Comparison of ENCODE assay signal across 1 cellular context in the genomic region with DNA sequence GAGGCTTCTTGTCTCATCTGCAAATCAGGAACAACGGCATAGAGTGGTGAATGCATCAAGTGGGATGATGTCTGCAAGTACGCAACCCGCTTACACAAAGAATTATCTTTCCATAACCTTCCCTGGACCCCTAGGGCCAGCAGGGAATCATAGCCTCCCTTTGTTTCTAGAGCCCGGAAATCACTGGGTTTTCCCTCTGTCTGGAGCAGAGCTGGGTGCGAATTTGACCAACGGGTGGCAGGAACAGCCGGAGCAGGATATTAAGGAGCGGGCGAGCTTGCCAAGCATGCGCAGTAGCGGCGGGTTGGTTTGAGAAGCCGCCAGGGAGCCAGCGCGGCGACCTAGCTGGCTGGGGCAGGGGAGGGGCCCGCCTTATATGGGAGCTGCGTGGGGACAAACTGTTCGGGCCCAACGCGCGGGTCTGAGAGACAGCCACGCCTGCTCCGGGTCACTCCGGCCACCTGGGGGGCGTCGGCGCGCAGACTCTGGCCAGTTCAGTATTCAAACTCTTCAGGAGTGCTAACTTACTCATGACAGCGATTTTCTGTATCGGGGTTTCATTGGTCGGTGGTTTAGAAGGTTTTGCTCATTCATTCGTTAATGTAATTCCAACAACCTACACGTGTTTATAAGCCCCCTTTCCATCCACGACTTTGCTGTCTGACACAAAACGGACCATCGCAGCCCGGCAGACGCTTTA.
TF ChIP-seq lines count a peak whose summit lies in the region.

No MANE protein-coding gene starts in this region.

TF ChIP-seq in K562, 482 proteins besides CTCF, POLR2A, EP300 and RAD21 (continued from another document and continues in another):
- TF ChIP-seq MAZ (CRISPR knock-in tag; conservative IDR thresholded peaks at IDR 0.05 in 1 of 2, IDR thresholded peaks at IDR 0.05 in 1 of 2) (peak; percentile 26 to 48; a peak in 1 of 4 replicates), HDAC1 (IDR thresholded peaks at IDR 0.05) (peak in 1 of 2 experiments; percentile 24; a peak in 1 of 4 replicates), SRF (CRISPR knock-in tag; IDR thresholded peaks at IDR 0.05) (peak in 1 of 2 experiments; percentile 96; a peak in 2 of 4 replicates), ZFX (CRISPR knock-in tag; IDR thresholded peaks at IDR 0.05) (peak; percentile 38; the same call in 1 of the 2 replicates), SMARCB1 (IDR thresholded peaks at IDR 0.05; ENCODE audit: insufficient read length, low read depth) (no peak), RBFOX2 (IDR thresholded peaks at IDR 0.05; ENCODE audit: low read depth, low read length) (peak; percentile 65), EP400 (IDR thresholded peaks at IDR 0.05) (peak; percentile 67), TCF7 (IDR thresholded peaks at IDR 0.05; ENCODE audit: borderline replicate concordance) (no peak), HDAC2 (IDR thresholded peaks at IDR 0.05) (0 out of 2 replicates have a peak, but pooled peaks have one; percentile 39), POLR2G (IDR thresholded peaks at IDR 0.05; ENCODE audit: low read depth, low read length) (peak; percentile 76), RCOR1 (IDR thresholded peaks at IDR 0.05; ENCODE audit: borderline replicate concordance in 1 of 2, low read depth in 2 of 2, low read length in 2 of 2) (peak; percentile 50 to 72; a peak in 2 of 4 replicates), ZNF121 (CRISPR knock-in tag; conservative IDR thresholded peaks at IDR 0.05) (0 out of 2 replicates have a peak, but pooled peaks have one; percentile 5), ZBTB7A (IDR thresholded peaks at IDR 0.05; ENCODE audit: borderline replicate concordance, control insufficient read depth, low read depth, low read length) (peak; percentile 76; the same call in 1 of the 2 replicates), RBM14 (IDR thresholded peaks at IDR 0.05; ENCODE audit: borderline replicate concordance, insufficient read depth, low read depth, low read length) (no peak), TBP (optimal IDR thresholded peaks at IDR 0.05; ENCODE audit: low read depth, low read length) (peak; percentile 52), ZNF347 (CRISPR knock-in tag; IDR thresholded peaks at IDR 0.05; ENCODE audit: low read depth) (no peak), CHD1 (IDR thresholded peaks at IDR 0.05; ENCODE audit: low read length) (no peak), LCOR (CRISPR knock-in tag; IDR thresholded peaks at IDR 0.05) (0 out of 2 replicates have a peak, but pooled peaks have one; percentile 26), SMARCA4 (IDR thresholded peaks at IDR 0.05) (no peak), GABPB1 (CRISPR knock-in tag; IDR thresholded peaks at IDR 0.05) (no peak; the same call in 1 of the 2 replicates), ZNF140 (CRISPR knock-in tag; IDR thresholded peaks at IDR 0.05) (no peak), ZNF253 (CRISPR knock-in tag; conservative IDR thresholded peaks at IDR 0.05) (no peak), HDAC3 (IDR thresholded peaks at IDR 0.05; ENCODE audit: borderline replicate concordance, partially characterized antibody) (no peak), NEUROD1 (IDR thresholded peaks at IDR 0.05; ENCODE audit: borderline replicate concordance, low read depth, low read length, partially characterized antibody) (peak; percentile 92), HSF4 (CRISPR knock-in tag; IDR thresholded peaks at IDR 0.05; ENCODE audit: borderline replicate concordance) (no peak), POU5F1 (IDR thresholded peaks at IDR 0.05; ENCODE audit: borderline replicate concordance, low read depth, low read length, partially characterized antibody) (no peak)
- TF ChIP-seq, protein P1, sequence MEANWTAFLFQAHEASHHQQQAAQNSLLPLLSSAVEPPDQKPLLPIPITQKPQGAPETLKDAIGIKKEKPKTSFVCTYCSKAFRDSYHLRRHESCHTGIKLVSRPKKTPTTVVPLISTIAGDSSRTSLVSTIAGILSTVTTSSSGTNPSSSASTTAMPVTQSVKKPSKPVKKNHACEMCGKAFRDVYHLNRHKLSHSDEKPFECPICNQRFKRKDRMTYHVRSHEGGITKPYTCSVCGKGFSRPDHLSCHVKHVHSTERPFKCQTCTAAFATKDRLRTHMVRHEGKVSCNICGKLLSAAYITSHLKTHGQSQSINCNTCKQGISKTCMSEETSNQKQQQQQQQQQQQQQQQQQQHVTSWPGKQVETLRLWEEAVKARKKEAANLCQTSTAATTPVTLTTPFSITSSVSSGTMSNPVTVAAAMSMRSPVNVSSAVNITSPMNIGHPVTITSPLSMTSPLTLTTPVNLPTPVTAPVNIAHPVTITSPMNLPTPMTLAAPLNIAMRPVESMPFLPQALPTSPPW (CRISPR knock-in tag; IDR thresholded peaks at IDR 0.05): peak; percentile 78
- TF ChIP-seq, protein P2, sequence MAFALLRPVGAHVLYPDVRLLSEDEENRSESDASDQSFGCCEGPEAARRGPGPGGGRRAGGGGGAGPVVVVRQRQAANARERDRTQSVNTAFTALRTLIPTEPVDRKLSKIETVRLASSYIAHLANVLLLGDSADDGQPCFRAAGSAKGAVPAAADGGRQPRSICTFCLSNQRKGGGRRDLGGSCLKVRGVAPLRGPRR (CRISPR knock-in tag; IDR thresholded peaks at IDR 0.05): no peak
- TF ChIP-seq, protein P3, sequence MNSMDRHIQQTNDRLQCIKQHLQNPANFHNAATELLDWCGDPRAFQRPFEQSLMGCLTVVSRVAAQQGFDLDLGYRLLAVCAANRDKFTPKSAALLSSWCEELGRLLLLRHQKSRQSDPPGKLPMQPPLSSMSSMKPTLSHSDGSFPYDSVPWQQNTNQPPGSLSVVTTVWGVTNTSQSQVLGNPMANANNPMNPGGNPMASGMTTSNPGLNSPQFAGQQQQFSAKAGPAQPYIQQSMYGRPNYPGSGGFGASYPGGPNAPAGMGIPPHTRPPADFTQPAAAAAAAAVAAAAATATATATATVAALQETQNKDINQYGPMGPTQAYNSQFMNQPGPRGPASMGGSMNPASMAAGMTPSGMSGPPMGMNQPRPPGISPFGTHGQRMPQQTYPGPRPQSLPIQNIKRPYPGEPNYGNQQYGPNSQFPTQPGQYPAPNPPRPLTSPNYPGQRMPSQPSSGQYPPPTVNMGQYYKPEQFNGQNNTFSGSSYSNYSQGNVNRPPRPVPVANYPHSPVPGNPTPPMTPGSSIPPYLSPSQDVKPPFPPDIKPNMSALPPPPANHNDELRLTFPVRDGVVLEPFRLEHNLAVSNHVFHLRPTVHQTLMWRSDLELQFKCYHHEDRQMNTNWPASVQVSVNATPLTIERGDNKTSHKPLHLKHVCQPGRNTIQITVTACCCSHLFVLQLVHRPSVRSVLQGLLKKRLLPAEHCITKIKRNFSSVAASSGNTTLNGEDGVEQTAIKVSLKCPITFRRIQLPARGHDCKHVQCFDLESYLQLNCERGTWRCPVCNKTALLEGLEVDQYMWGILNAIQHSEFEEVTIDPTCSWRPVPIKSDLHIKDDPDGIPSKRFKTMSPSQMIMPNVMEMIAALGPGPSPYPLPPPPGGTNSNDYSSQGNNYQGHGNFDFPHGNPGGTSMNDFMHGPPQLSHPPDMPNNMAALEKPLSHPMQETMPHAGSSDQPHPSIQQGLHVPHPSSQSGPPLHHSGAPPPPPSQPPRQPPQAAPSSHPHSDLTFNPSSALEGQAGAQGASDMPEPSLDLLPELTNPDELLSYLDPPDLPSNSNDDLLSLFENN (IDR thresholded peaks at IDR 0.05; ENCODE audit: low read depth in 2 of 2, low read length in 2 of 2): no peak
- TF ChIP-seq, protein P4, sequence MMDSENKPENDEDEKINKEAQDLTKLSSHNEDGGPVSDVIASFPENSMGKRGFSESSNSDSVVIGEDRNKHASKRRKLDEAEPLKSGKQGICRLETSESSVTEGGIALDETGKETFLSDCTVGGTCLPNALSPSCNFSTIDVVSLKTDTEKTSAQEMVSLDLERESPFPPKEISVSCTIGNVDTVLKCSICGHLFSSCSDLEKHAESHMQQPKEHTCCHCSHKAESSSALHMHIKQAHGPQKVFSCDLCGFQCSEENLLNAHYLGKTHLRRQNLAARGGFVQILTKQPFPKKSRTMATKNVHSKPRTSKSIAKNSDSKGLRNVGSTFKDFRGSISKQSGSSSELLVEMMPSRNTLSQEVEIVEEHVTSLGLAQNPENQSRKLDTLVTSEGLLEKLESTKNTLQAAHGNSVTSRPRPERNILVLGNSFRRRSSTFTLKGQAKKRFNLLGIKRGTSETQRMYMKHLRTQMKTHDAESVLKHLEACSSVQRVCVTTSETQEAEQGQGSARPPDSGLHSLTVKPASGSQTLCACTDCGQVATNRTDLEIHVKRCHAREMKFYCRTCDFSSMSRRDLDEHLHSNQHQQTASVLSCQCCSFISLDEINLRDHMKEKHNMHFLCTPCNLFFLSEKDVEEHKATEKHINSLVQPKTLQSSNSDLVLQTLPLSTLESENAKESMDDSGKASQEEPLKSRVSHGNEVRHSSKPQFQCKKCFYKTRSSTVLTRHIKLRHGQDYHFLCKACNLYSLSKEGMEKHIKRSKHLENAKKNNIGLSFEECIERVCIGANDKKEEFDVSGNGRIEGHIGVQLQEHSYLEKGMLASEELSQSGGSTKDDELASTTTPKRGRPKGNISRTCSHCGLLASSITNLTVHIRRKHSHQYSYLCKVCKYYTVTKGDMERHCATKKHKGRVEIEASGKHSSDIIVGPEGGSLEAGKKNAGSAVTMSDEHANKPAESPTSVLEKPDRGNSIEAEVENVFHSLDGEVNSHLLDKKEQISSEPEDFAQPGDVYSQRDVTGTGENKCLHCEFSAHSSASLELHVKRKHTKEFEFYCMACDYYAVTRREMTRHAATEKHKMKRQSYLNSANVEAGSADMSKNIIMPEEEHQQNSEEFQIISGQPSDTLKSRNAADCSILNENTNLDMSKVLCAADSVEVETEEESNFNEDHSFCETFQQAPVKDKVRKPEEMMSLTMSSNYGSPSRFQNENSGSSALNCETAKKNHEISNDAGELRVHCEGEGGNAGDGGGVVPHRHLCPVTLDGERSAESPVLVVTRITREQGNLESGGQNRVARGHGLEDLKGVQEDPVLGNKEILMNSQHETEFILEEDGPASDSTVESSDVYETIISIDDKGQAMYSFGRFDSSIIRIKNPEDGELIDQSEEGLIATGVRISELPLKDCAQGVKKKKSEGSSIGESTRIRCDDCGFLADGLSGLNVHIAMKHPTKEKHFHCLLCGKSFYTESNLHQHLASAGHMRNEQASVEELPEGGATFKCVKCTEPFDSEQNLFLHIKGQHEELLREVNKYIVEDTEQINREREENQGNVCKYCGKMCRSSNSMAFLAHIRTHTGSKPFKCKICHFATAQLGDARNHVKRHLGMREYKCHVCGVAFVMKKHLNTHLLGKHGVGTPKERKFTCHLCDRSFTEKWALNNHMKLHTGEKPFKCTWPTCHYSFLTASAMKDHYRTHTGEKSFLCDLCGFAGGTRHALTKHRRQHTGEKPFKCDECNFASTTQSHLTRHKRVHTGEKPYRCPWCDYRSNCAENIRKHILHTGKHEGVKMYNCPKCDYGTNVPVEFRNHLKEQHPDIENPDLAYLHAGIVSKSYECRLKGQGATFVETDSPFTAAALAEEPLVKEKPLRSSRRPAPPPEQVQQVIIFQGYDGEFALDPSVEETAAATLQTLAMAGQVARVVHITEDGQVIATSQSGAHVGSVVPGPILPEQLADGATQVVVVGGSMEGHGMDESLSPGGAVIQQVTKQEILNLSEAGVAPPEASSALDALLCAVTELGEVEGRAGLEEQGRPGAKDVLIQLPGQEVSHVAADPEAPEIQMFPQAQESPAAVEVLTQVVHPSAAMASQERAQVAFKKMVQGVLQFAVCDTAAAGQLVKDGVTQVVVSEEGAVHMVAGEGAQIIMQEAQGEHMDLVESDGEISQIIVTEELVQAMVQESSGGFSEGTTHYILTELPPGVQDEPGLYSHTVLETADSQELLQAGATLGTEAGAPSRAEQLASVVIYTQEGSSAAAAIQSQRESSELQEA (IDR thresholded peaks at IDR 0.05; ENCODE audit: low read depth): peak; percentile 91
- TF ChIP-seq, protein P5, sequence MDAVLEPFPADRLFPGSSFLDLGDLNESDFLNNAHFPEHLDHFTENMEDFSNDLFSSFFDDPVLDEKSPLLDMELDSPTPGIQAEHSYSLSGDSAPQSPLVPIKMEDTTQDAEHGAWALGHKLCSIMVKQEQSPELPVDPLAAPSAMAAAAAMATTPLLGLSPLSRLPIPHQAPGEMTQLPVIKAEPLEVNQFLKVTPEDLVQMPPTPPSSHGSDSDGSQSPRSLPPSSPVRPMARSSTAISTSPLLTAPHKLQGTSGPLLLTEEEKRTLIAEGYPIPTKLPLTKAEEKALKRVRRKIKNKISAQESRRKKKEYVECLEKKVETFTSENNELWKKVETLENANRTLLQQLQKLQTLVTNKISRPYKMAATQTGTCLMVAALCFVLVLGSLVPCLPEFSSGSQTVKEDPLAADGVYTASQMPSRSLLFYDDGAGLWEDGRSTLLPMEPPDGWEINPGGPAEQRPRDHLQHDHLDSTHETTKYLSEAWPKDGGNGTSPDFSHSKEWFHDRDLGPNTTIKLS (IDR thresholded peaks at IDR 0.05; ENCODE audit: borderline replicate concordance, low read depth): peak; percentile 50; the same call in 1 of the 2 replicates
- TF ChIP-seq, protein P6, sequence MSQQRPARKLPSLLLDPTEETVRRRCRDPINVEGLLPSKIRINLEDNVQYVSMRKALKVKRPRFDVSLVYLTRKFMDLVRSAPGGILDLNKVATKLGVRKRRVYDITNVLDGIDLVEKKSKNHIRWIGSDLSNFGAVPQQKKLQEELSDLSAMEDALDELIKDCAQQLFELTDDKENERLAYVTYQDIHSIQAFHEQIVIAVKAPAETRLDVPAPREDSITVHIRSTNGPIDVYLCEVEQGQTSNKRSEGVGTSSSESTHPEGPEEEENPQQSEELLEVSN (IDR thresholded peaks at IDR 0.05; ENCODE audit: borderline replicate concordance in 1 of 2, extremely low read depth in 1 of 2, insufficient read depth in 1 of 2, insufficient read length in 1 of 2, low read depth in 1 of 2, low read length in 1 of 2, poor library complexity in 1 of 2, severe bottlenecking in 1 of 2): peak; percentile 16 to 45
